In the genomic region with DNA sequence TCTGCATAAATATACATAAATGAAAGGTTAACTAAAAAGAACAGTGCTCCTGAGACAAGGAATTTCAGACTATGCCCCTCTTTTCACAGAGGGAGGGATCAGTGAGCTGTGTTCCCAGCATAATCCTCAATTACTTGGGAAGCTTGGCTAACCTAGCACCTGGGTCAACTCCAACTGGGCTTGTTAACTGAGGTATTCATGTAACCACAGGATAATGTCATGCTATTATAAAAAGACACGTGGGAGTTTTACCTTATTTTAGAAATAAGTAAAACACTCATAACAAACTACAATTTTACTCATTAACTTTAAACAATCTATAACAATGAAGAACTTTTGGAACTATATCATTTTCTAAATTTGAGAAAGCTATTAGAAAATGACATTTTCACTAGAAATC, we compare ENCODE assay signal across 15 cellular contexts.
"Had no signal": no experiment of that assay in that cellular context is flagged by ENCODE, and none has a peak within 500 bp of the region (broad histone marks: within the 10 kb centered on the region; RNA-seq: fewer than 3 reads in every experiment).

No MANE protein-coding gene starts in this region.

- H3K27ac ChIP-seq: cardiac muscle cell, dorsolateral prefrontal cortex, neural progenitor cell, pancreas, thoracic aorta, upper lobe of right lung had no signal

- ATAC-seq: activated T-helper 17 cell treated with anti-CD3 and anti-CD28 coated beads, Interleukin-2, amount 50 U/mL, for 72 hours; pancreas; stimulated activated effector memory CD8-positive, alpha-beta T cell treated with anti-CD3 and anti-CD28 coated beads, Interleukin-12 subunit alpha, Interleukin-12 subunit beta, amount 100 ng/mL, for 72 hours; upper lobe of right lung had no signal

- H3K9me3 Mint-ChIP-seq: activated T-helper 17 cell treated with anti-CD3 and anti-CD28 coated beads, Interleukin-2, amount 50 U/mL, for 72 hours; naive B cell; neural progenitor cell; stimulated activated effector memory CD8-positive, alpha-beta T cell treated with anti-CD3 and anti-CD28 coated beads, Interleukin-12 subunit alpha, Interleukin-12 subunit beta, amount 100 ng/mL, for 72 hours had no signal

- H3K36me3 Mint-ChIP-seq: neural progenitor cell; stimulated activated effector memory CD8-positive, alpha-beta T cell treated with anti-CD3 and anti-CD28 coated beads, Interleukin-12 subunit alpha, Interleukin-12 subunit beta, amount 100 ng/mL, for 72 hours had no signal

- H3K4me3 Mint-ChIP-seq: activated T-helper 17 cell treated with anti-CD3 and anti-CD28 coated beads, Interleukin-2, amount 50 U/mL, for 72 hours; endodermal cell; naive B cell; neural progenitor cell; stimulated activated effector memory CD8-positive, alpha-beta T cell treated with anti-CD3 and anti-CD28 coated beads, Interleukin-12 subunit alpha, Interleukin-12 subunit beta, amount 100 ng/mL, for 72 hours had no signal

- H3K27me3 Mint-ChIP-seq: activated T-helper 17 cell treated with anti-CD3 and anti-CD28 coated beads, Interleukin-2, amount 50 U/mL, for 72 hours; naive B cell had no signal

- H3K4me1 ChIP-seq: neural progenitor cell, pancreas, upper lobe of right lung had no signal

- DNase-seq: activated CD4-positive, alpha-beta T cell treated with anti-CD3 and anti-CD28 coated beads for 1 hour; activated CD4-positive, alpha-beta T cell treated with anti-CD3 and anti-CD28 coated beads, Interleukin-2, amount 50 U/mL, for 4 hours; activated naive CD4-positive, alpha-beta T cell treated with Interleukin-2 at 50 U/mL for 16 hours; anterior cingulate cortex; dorsolateral prefrontal cortex; endodermal cell; hypothalamus; naive B cell; pancreas; upper lobe of right lung had no signal

- H3K9ac ChIP-seq: neural progenitor cell had no signal

- H3K36me3 ChIP-seq: cardiac muscle cell, neural progenitor cell, pancreas, thoracic aorta, upper lobe of right lung had no signal

- H3K27me3 ChIP-seq: cardiac muscle cell, neural progenitor cell, pancreas, upper lobe of right lung had no signal

- H3K9me3 ChIP-seq: pancreas, thoracic aorta, upper lobe of right lung had no signal

- H3K4me2 ChIP-seq: neural progenitor cell had no signal

- H3K4me1 Mint-ChIP-seq: activated T-helper 17 cell treated with anti-CD3 and anti-CD28 coated beads, Interleukin-2, amount 50 U/mL, for 72 hours; naive B cell; stimulated activated effector memory CD8-positive, alpha-beta T cell treated with anti-CD3 and anti-CD28 coated beads, Interleukin-12 subunit alpha, Interleukin-12 subunit beta, amount 100 ng/mL, for 72 hours had no signal

- H3K27ac Mint-ChIP-seq: activated T-helper 17 cell treated with anti-CD3 and anti-CD28 coated beads, Interleukin-2, amount 50 U/mL, for 72 hours; endodermal cell; neural progenitor cell; stimulated activated effector memory CD8-positive, alpha-beta T cell treated with anti-CD3 and anti-CD28 coated beads, Interleukin-12 subunit alpha, Interleukin-12 subunit beta, amount 100 ng/mL, for 72 hours had no signal

- H3K4me3 ChIP-seq: cardiac muscle cell, dorsolateral prefrontal cortex, neural progenitor cell, pancreas, thoracic aorta, upper lobe of right lung had no signal

- H2AFZ ChIP-seq: neural progenitor cell had no signal
